Comparison of ENCODE assay signal across 20 cellular contexts in genomic region chr4:145486603-145487002, GRCh38.
"Had no signal": no experiment of that assay in that cellular context is flagged by ENCODE, and none has a peak within 500 bp of the region (broad histone marks: within the 10 kb centered on the region; RNA-seq: fewer than 3 reads in every experiment).

No MANE protein-coding gene starts in this region.

- ATAC-seq: activated CD4-positive, CD25-positive, alpha-beta regulatory T cell treated with anti-CD3 and anti-CD28 coated beads, Interleukin-2, amount 50 U/mL, for 24 hours; activated CD8-positive, alpha-beta T cell treated with anti-CD3 and anti-CD28 coated beads, Interleukin-2, amount 10 ng/mL, durations not matched to agents 7 days and 5 days; left ventricle myocardium superior; right cardiac atrium had no signal

- H3K27me3 ChIP-seq: brain microvascular endothelial cell, thyroid gland had no signal

- H3K9ac ChIP-seq: parathyroid adenoma had no signal

- H3K27ac ChIP-seq: brain microvascular endothelial cell, parathyroid adenoma had no signal

- DNase-seq: activated CD4-positive, alpha-beta T cell treated with anti-CD3 and anti-CD28 coated beads, Interleukin-2, amount 10 ng/mL, durations not matched to agents 7 days and 5 days; activated CD8-positive, alpha-beta T cell treated with anti-CD3 and anti-CD28 coated beads, Interleukin-2, amount 10 ng/mL, durations not matched to agents 7 days and 5 days; activated gamma-delta T cell treated with Interleukin-2 at 50 U/mL for 16 hours; activated T-cell treated with anti-CD3 and anti-CD28 coated beads, Interleukin-2, amount 50 U/mL, for 1 hour; anterior cingulate cortex; brain microvascular endothelial cell; caudate nucleus; effector CD4-positive, alpha-beta T cell; erythroblast; foreskin fibroblast; immature natural killer cell; left ventricle myocardium superior; nephron progenitor cell; right cardiac atrium; stimulated activated CD4-positive, alpha-beta T cell treated with anti-CD3 and anti-CD28 coated beads, Interleukin-1b, Interleukin-23, amount 100 ng/mL, for 48 hours; substantia nigra; thyroid gland had no signal

- FAIRE-seq: endometrium had no signal

- H3K4me3 ChIP-seq: thyroid gland had no signal

- H2AFZ ChIP-seq: parathyroid adenoma had no signal

- H3K9me3 ChIP-seq: thyroid gland had no signal

- H3K36me3 ChIP-seq: brain microvascular endothelial cell, thyroid gland had no signal
